In the genomic region with DNA sequence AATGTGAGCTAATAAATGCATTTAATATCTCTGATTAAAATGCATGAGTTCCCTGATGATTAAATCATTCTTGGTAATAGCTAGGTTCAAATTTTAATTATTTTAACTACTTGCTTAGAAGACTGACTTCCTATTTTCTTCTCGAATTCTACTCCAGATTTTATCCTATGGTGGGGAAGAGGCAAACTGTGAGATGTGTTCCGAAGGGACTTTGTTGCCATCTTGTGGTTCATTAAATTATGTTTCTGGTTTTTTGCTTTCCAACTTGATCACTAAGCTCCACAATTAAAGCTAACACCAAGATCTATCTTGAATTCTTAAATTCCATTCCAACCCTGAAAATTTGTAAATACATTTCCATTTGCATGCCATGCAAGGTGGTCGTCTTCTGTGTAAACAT, we compare ENCODE assay signal across 8 cellular contexts.
DNase-seq lines count a peak whose midpoint lies in the region; ATAC-seq and TF ChIP-seq lines count a peak whose summit lies in the region.

No MANE protein-coding gene starts in this region.

- ATAC-seq in heart left ventricle: no peak
- no peak for ATAC-seq in Right ventricle myocardium superior (ENCODE audit: poor library complexity)
- ATAC-seq in GM19463 (IDR thresholded peaks at IDR 0.05; ENCODE audit: unreplicated experiment): no peak
- no peak for ATAC-seq in HG03095 (IDR thresholded peaks at IDR 0.05; ENCODE audit: unreplicated experiment)
- ATAC-seq in HG02885 (IDR thresholded peaks at IDR 0.05; ENCODE audit: poor library complexity, unreplicated experiment): no peak

- H3K27ac Mint-ChIP-seq in type B pancreatic cell: no peak overlapping the region

- H3K4me1 Mint-ChIP-seq in type B pancreatic cell (ENCODE audit: unreplicated experiment): no peaks in the 10 kb centered on the region

- TF ChIP-seq CTCF in heart left ventricle (IDR thresholded peaks at IDR 0.05): peak in 8 of 12 donors; percentile 6 to 48 (median 36)
- peak; percentile 76 for TF ChIP-seq CTCF in OCI-LY3 (IDR thresholded peaks at IDR 0.05; ENCODE audit: low read depth, low read length)
- TF ChIP-seq CTCF in fibroblast of mammary gland (conservative IDR thresholded peaks at IDR 0.05; ENCODE audit: control insufficient read depth, insufficient read depth, low read depth, low read length): peak; percentile 12
- TF ChIP-seq CTCF in type B pancreatic cell (conservative IDR thresholded peaks at IDR 0.05): peak; percentile 77

- H3K9me3 ChIP-seq in heart left ventricle (no peaks in the 10 kb centered on the region), OCI-LY3 (ENCODE audit: insufficient read depth, low read length) (no peaks in the 10 kb centered on the region)

- no peak overlapping the region for H3K4me2 ChIP-seq in OCI-LY3 (ENCODE audit: low read length)

- H3K27me3 ChIP-seq in heart left ventricle (no peaks in the 10 kb centered on the region), OCI-LY3 (ENCODE audit: low read depth, low read length) (no peaks in the 10 kb centered on the region)

- WGBS in heart left ventricle, 4 donors: 9 to 15% (median 11%) methylated on average over 3 of the region's 3 CpGs

- intact Hi-C loops in heart left ventricle (cut with DNase I): loop anchor here in 3 of 10 donors (5.0 to 10.0 kb wide), 2 partner anchors 1327 to 1499 kb away; no protein-coding TSS in a partner anchor
- intact Hi-C loops in Right ventricle myocardium superior (cut with DNase I): no loop called here

- H4K20me1 ChIP-seq in OCI-LY3 (ENCODE audit: insufficient read depth, low read length): no peaks in the 10 kb centered on the region

- peaks cover 5% of the 10 kb centered on the region for H3K27me3 Mint-ChIP-seq in type B pancreatic cell

- DNase-seq in heart left ventricle (no peak), Right ventricle myocardium superior (no peak), fibroblast of mammary gland (ENCODE audit: low read depth) (peak; percentile 4), type B pancreatic cell (ENCODE audit: extremely low spot score, unreplicated experiment) (no peak)

- no peaks in the 10 kb centered on the region for H3K79me2 ChIP-seq in OCI-LY3 (ENCODE audit: low read length)

- no peak overlapping the region for H3K27ac ChIP-seq in heart left ventricle
- H3K27ac ChIP-seq in OCI-LY3 (ENCODE audit: low read length): no peak overlapping the region

- H2AFZ ChIP-seq in OCI-LY3 (ENCODE audit: low read depth, low read length): no peak overlapping the region

- no peaks in the 10 kb centered on the region for H3K36me3 Mint-ChIP-seq in type B pancreatic cell

- no peaks in the 10 kb centered on the region for H3K9me3 Mint-ChIP-seq in type B pancreatic cell

- H3K9ac ChIP-seq in OCI-LY3 (ENCODE audit: low read length): no peak overlapping the region

- H3K36me3 ChIP-seq in heart left ventricle (no peaks in the 10 kb centered on the region), OCI-LY3 (replicated peaks; ENCODE audit: low read depth, low read length) (no peaks in the 10 kb centered on the region)

- H3K4me1 ChIP-seq in heart left ventricle (no peaks in the 10 kb centered on the region), OCI-LY3 (ENCODE audit: low read length) (no peaks in the 10 kb centered on the region)

- H3K4me3 ChIP-seq in heart left ventricle: no peak overlapping the region
- no peak overlapping the region for H3K4me3 ChIP-seq in OCI-LY3 (ENCODE audit: low read length)
- no peak overlapping the region for H3K4me3 ChIP-seq in fibroblast of mammary gland (ENCODE audit: control insufficient read depth, low read depth, low read length)

- no peak for TF ChIP-seq POLR2A in heart left ventricle (IDR thresholded peaks at IDR 0.05)

- H3K4me3 Mint-ChIP-seq in type B pancreatic cell: no peak overlapping the region

Comparison
In these comparisons a context has a peak if more than half of its experiments do, and no peak if none do; other contexts are left out.
1. CTCF ChIP-seq: peak in every context shown above with its lines; median percentile 77 in type B pancreatic cell; 76 in OCI-LY3; 36 in heart left ventricle; 12 in fibroblast of mammary gland.